Comparison of ENCODE assay signal across 1 cellular context in the genomic region with DNA sequence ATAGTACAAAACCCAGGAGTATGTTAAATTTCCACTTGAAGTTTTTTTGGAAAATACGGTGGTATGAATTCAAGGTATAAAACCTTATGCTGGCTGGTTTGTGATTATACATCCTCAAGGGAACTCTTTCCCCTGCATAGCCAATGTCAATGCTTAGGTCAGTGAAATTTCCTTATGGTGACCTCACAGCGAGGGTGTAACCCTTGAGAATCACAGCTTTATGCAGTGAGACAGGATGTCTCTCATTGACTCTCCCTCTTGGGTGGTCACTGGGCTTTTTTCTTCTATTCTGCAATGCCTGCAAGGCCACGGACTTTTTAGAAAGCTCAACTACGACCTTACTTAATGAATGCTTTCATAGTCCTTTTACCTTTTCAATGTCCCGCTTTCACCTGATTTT.
TF ChIP-seq lines count a peak whose summit lies in the region.

No MANE protein-coding gene starts in this region.

TF ChIP-seq in GM12878, 131 proteins besides CTCF, POLR2A, EP300 and RAD21:
- TF ChIP-seq CBX5 (IDR thresholded peaks at IDR 0.05; ENCODE audit: low read depth) (no peak), RB1 (IDR thresholded peaks at IDR 0.05; ENCODE audit: borderline replicate concordance) (no peak), ZBED1 (IDR thresholded peaks at IDR 0.05; ENCODE audit: borderline replicate concordance) (no peak), SREBF2 (IDR thresholded peaks at IDR 0.05; ENCODE audit: low read length) (no peak), FOXM1 (IDR thresholded peaks at IDR 0.05; ENCODE audit: low read depth, low read length) (no peak), NR2C1 (IDR thresholded peaks at IDR 0.05) (no peak), ZBTB11 (CRISPR knock-in tag; IDR thresholded peaks at IDR 0.05) (no peak), STAT3 (IDR thresholded peaks at IDR 0.05; ENCODE audit: low read depth, low read length) (no peak), EGR1 (IDR thresholded peaks at IDR 0.05; ENCODE audit: borderline replicate concordance in 1 of 2, low read depth in 2 of 2, low read length in 2 of 2) (no peak), SPI1 (IDR thresholded peaks at IDR 0.05; ENCODE audit: borderline replicate concordance, insufficient read depth, low read depth, low read length) (no peak), HDGF (IDR thresholded peaks at IDR 0.05) (no peak), ZSCAN29 (IDR thresholded peaks at IDR 0.05) (no peak), CBX3 (IDR thresholded peaks at IDR 0.05; ENCODE audit: borderline replicate concordance, low read depth) (no peak), TARDBP (IDR thresholded peaks at IDR 0.05; ENCODE audit: borderline replicate concordance) (no peak)
- TF ChIP-seq, protein P1, sequence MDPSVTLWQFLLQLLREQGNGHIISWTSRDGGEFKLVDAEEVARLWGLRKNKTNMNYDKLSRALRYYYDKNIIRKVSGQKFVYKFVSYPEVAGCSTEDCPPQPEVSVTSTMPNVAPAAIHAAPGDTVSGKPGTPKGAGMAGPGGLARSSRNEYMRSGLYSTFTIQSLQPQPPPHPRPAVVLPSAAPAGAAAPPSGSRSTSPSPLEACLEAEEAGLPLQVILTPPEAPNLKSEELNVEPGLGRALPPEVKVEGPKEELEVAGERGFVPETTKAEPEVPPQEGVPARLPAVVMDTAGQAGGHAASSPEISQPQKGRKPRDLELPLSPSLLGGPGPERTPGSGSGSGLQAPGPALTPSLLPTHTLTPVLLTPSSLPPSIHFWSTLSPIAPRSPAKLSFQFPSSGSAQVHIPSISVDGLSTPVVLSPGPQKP (IDR thresholded peaks at IDR 0.05; ENCODE audit: low read depth, low read length) = no peak
- TF ChIP-seq, protein P2, sequence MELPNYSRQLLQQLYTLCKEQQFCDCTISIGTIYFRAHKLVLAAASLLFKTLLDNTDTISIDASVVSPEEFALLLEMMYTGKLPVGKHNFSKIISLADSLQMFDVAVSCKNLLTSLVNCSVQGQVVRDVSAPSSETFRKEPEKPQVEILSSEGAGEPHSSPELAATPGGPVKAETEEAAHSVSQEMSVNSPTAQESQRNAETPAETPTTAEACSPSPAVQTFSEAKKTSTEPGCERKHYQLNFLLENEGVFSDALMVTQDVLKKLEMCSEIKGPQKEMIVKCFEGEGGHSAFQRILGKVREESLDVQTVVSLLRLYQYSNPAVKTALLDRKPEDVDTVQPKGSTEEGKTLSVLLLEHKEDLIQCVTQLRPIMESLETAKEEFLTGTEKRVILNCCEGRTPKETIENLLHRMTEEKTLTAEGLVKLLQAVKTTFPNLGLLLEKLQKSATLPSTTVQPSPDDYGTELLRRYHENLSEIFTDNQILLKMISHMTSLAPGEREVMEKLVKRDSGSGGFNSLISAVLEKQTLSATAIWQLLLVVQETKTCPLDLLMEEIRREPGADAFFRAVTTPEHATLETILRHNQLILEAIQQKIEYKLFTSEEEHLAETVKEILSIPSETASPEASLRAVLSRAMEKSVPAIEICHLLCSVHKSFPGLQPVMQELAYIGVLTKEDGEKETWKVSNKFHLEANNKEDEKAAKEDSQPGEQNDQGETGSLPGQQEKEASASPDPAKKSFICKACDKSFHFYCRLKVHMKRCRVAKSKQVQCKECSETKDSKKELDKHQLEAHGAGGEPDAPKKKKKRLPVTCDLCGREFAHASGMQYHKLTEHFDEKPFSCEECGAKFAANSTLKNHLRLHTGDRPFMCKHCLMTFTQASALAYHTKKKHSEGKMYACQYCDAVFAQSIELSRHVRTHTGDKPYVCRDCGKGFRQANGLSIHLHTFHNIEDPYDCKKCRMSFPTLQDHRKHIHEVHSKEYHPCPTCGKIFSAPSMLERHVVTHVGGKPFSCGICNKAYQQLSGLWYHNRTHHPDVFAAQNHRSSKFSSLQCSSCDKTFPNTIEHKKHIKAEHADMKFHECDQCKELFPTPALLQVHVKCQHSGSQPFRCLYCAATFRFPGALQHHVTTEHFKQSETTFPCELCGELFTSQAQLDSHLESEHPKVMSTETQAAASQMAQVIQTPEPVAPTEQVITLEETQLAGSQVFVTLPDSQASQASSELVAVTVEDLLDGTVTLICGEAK (IDR thresholded peaks at IDR 0.05; ENCODE audit: borderline replicate concordance) = no peak
